In the genomic region with DNA sequence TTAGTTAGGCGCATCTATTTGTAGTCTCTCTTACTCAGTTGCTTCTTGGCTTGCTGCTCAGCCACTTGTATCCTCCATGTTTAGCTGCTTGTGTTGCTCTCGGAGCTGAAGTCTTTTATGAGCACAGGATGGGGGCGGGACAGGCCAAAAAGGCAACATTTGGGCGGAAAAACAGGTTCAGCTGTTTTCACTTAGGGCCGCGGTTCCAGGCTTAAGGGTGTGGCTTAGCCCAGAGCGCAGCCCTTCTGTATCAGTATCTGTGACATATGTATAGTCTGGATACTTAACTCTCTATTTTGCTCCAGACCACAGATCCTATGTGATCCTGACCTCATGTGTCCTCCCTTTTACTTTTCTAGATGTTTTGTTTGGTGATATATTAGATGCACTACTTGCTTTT, we compare ENCODE assay signal across 31 cellular contexts.
"Had no signal": no experiment of that assay in that cellular context is flagged by ENCODE, and none has a peak within 500 bp of the region (broad histone marks: within the 10 kb centered on the region; RNA-seq: fewer than 3 reads in every experiment).

No MANE protein-coding gene starts in this region.

- H3K27me3 ChIP-seq: SJCRH30 had no signal

- H2AFZ ChIP-seq: PC-9 had no signal

- DNase-seq: Karpas-422, MM.1S, MV-4-11, NCI-H1092, NCI-H1105, NCI-H1417 treated with DMSO at 0.1 percent for 48 hours, NCI-H1436 treated with DMSO at 0.1 percent for 48 hours, NCI-H1694 treated with DMSO at 0.1 percent for 48 hours, NCI-H187 treated with DMSO at 0.1 percent for 48 hours, NCI-H2029, NCI-H2081, NCI-H2171 treated with DMSO at 0.1 percent for 48 hours, NCI-H2227 treated with DMSO at 0.1 percent for 48 hours, NCI-H345, NCI-H446, NCI-H510A treated with DMSO at 0.1 percent for 48 hours, NCI-H524 treated with DMSO at 0.1 percent for 48 hours, NCI-H69, NCI-H748 treated with DMSO at 0.1 percent for 48 hours, NCI-H82, PC-9, SHP77, SIG-M5, SJCRH30, T-cell had no signal

- ATAC-seq: Panc1, Right ventricle myocardium inferior, SK-N-SH treated with all-trans-retinoic acid at 6 μM for 48 hours, T-cell had no signal

- H3K27ac ChIP-seq: PC-9, RWPE1, SJCRH30, SK-N-MC had no signal

- H3K4me1 ChIP-seq: SJCRH30 had no signal

- H3K9me3 ChIP-seq: SJCRH30 had no signal

- H3K36me3 ChIP-seq: SJCRH30 had no signal

- H3K4me1 Mint-ChIP-seq: T-cell had no signal

- FAIRE-seq: RCC 7860 had no signal

- H3K27ac Mint-ChIP-seq: T-cell had no signal

- H3K4me3 Mint-ChIP-seq: T-cell had no signal

- H3K27me3 Mint-ChIP-seq: T-cell had no signal

- H3K36me3 Mint-ChIP-seq: T-cell had no signal

- H3K4me3 ChIP-seq: PC-9, SJCRH30, SK-N-MC had no signal

- H3K4me2 ChIP-seq: PC-9 had no signal
